9 cellular contexts compared by ENCODE assay signal in genomic region chr14:34060747-34061050, GRCh38.
DNase-seq lines count a peak whose midpoint lies in the region; ATAC-seq lines count a peak whose summit lies in the region.
"Had no signal": no experiment of that assay in that cellular context is flagged by ENCODE, and none has a peak within 500 bp of the region (broad histone marks: within the 10 kb centered on the region; RNA-seq: fewer than 3 reads in every experiment).

No MANE protein-coding gene starts in this region.

- H3K9me3 Mint-ChIP-seq in activated naive CD8-positive, alpha-beta T cell treated with anti-CD3 and anti-CD28 coated beads, Interleukin-2, amount 50 U/mL, for 24 hours: no peaks in the 10 kb centered on the region
- no peaks in the 10 kb centered on the region for H3K9me3 Mint-ChIP-seq in stimulated activated naive B cell treated with anti-CD40 and anti-IgM and Interleukin-4, amounts not matched to agents 10 μg/mL and 1 μg/mL and 100 μg/mL, for 72 hours

- H3K36me3 ChIP-seq in iPS-20b (ENCODE audit: insufficient read depth, low read depth, low read length): no peaks in the 10 kb centered on the region

- H3K4me3 ChIP-seq in iPS-20b (ENCODE audit: low read length): peak overlapping the region; percentile 62

- no peaks in the 10 kb centered on the region for H3K36me3 Mint-ChIP-seq in activated naive CD8-positive, alpha-beta T cell treated with anti-CD3 and anti-CD28 coated beads, Interleukin-2, amount 50 U/mL, for 24 hours (ENCODE audit: low read depth)
- no peaks in the 10 kb centered on the region for H3K36me3 Mint-ChIP-seq in stimulated activated naive B cell treated with anti-CD40 and anti-IgM and Interleukin-4, amounts not matched to agents 10 μg/mL and 1 μg/mL and 100 μg/mL, for 72 hours

- peak overlapping the region; percentile 59; the same call in 1 of the 2 replicates for H3K9ac ChIP-seq in iPS-20b (ENCODE audit: low read depth, low read length)

- peaks cover 27% of the 10 kb centered on the region for H3K27me3 Mint-ChIP-seq in activated naive CD8-positive, alpha-beta T cell treated with anti-CD3 and anti-CD28 coated beads, Interleukin-2, amount 50 U/mL, for 24 hours
- H3K27me3 Mint-ChIP-seq in stimulated activated naive B cell treated with anti-CD40 and anti-IgM and Interleukin-4, amounts not matched to agents 10 μg/mL and 1 μg/mL and 100 μg/mL, for 72 hours: peaks cover 22 to 26% of the 10 kb centered on the region in 2 donors

- H3K4me3 Mint-ChIP-seq in activated naive CD8-positive, alpha-beta T cell treated with anti-CD3 and anti-CD28 coated beads, Interleukin-2, amount 50 U/mL, for 24 hours: peak overlapping the region; percentile 74
- H3K4me3 Mint-ChIP-seq in stimulated activated naive B cell treated with anti-CD40 and anti-IgM and Interleukin-4, amounts not matched to agents 10 μg/mL and 1 μg/mL and 100 μg/mL, for 72 hours: peak overlapping the region; percentile 85 to 93

- no peak overlapping the region for H3K27ac ChIP-seq in iPS-20b (ENCODE audit: low read length)

- no peaks in the 10 kb centered on the region for H3K9me3 ChIP-seq in iPS-20b (ENCODE audit: insufficient read depth, low read depth, low read length)

- DNase-seq in DMS53 (lab: John Stamatoyannopoulos, UW) (peak; percentile 47), DMS53 treated with DMSO at 0.1 percent for 48 hours (lab: John Stamatoyannopoulos, UW; ENCODE audit: unreplicated experiment) (no peak), cortex of kidney (lab: John Stamatoyannopoulos, UW) (no peak), H4 (ENCODE audit: low spot score) (no peak), glomerular visceral epithelial cell (ENCODE audit: extremely low spot score) (no peak)
- no peak for DNase-seq in activated naive CD8-positive, alpha-beta T cell treated with anti-CD3 and anti-CD28 coated beads, Interleukin-2, amount 50 U/mL, for 24 hours
- no peak for DNase-seq in stimulated activated naive B cell treated with anti-CD40 and anti-IgM and Interleukin-4, amounts not matched to agents 10 μg/mL and 1 μg/mL and 100 μg/mL, for 72 hours
- DNase-seq: Karpas-422 had no signal

- H3K27ac Mint-ChIP-seq in activated naive CD8-positive, alpha-beta T cell treated with anti-CD3 and anti-CD28 coated beads, Interleukin-2, amount 50 U/mL, for 24 hours: peak overlapping the region; percentile 79
- H3K27ac Mint-ChIP-seq in stimulated activated naive B cell treated with anti-CD40 and anti-IgM and Interleukin-4, amounts not matched to agents 10 μg/mL and 1 μg/mL and 100 μg/mL, for 72 hours: peak overlapping the region; percentile 78

- H3K4me1 Mint-ChIP-seq in activated naive CD8-positive, alpha-beta T cell treated with anti-CD3 and anti-CD28 coated beads, Interleukin-2, amount 50 U/mL, for 24 hours: peaks cover 11% of the 10 kb centered on the region
- H3K4me1 Mint-ChIP-seq in stimulated activated naive B cell treated with anti-CD40 and anti-IgM and Interleukin-4, amounts not matched to agents 10 μg/mL and 1 μg/mL and 100 μg/mL, for 72 hours: peaks cover 6 to 15% of the 10 kb centered on the region in 2 donors

- ATAC-seq in activated naive CD8-positive, alpha-beta T cell treated with anti-CD3 and anti-CD28 coated beads, Interleukin-2, amount 50 U/mL, for 24 hours: no peak
- ATAC-seq in stimulated activated naive B cell treated with anti-CD40 and anti-IgM and Interleukin-4, amounts not matched to agents 10 μg/mL and 1 μg/mL and 100 μg/mL, for 72 hours (replicated peaks): peak; percentile 43 to 54

- peaks cover 30% of the 10 kb centered on the region for H3K27me3 ChIP-seq in iPS-20b (ENCODE audit: insufficient read depth, low read length)

- no peaks in the 10 kb centered on the region for H3K4me1 ChIP-seq in iPS-20b (ENCODE audit: insufficient read depth, low read length)
